ENCODE assay signal across 8 cellular contexts in the genomic region with DNA sequence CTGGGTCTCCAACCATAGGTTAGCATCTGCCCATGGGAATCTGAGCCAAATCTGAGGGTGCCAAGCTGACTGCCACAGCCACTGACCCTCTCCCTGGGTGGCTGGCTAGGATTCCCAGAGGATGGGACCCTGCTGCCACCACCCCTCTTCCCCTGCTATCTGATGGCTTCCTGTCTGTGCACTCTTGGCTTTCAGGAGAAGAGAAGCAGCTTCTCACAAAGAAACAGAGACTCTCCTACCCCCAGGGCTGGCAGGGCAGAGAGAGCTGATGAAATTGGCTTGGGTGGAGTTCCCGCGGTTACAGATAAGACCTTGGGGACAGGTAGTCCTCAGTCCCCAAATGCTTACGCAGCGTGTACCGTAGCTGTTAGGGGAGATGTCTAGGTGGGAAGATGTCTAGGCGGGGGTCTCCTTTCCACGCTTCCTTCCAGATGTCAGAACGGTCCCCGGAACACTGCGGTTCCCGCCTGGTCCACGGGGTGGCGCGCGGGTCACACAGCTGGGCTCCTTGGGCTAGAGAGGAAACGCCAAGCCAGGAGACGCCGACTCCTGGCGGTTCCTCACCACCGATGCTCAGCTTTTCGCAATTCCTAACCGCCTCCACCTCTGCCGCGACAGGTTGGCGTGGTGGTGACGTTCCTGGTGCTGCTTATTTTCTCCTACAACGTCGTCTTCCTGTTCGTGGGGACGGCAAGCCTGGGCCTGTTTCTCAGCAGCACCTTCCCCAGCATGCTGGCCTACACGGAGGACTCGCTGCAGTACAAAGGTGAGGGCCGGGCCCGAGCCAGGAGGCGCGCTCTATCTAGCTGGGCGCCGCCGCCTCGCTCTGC. TPM values are rescaled to one million over a fixed set of nuclear protein-coding genes. Genes with fewer than 3 reads are reported as not detected.
DNase-seq lines count a peak whose midpoint lies in the region; FAIRE-seq and TF ChIP-seq lines count a peak whose summit lies in the region.

No MANE protein-coding gene starts in this region.

- H3K4me1 ChIP-seq in CD8-positive, alpha-beta memory T cell (ENCODE audit: insufficient read depth, low read length) = peaks cover 37% of the 10 kb centered on the region
- H3K4me1 ChIP-seq in endocrine pancreas (ENCODE audit: control insufficient read depth, insufficient read depth, low read length) = no peaks in the 10 kb centered on the region

- POLR2A ChIA-PET in CD8-positive, alpha-beta memory T cell (lab: Charles Lee) = interaction anchor here (0.8 to 3.8 kb wide), 5 partner anchors 9 to 184 kb away, joined by 3 to 67 read pairs (median 3); partner anchors contain the start of genes ELK4 and RAB29

- H3K36me3 Mint-ChIP-seq in CD8-positive, alpha-beta memory T cell = peaks cover 0 to 5% (median 1%) of the 10 kb centered on the region in 3 donors

- H3K4me1 Mint-ChIP-seq in CD8-positive, alpha-beta memory T cell = peaks cover 17 to 30% (median 29%) of the 10 kb centered on the region in 3 donors

- H3K4me3 ChIP-seq in CD8-positive, alpha-beta memory T cell (ENCODE audit: low read length) = peak overlapping the region; percentile 68
- no peak overlapping the region for H3K4me3 ChIP-seq in endocrine pancreas (ENCODE audit: control insufficient read depth, insufficient read depth, low read length)

- peak overlapping the region; percentile 15 for H3K9ac ChIP-seq in endocrine pancreas (ENCODE audit: control insufficient read depth, insufficient read depth, low read length)

- peak; percentile 82 to 91 (median 85) for DNase-seq in CD8-positive, alpha-beta memory T cell
- DNase-seq in GM20000 (ENCODE audit: low spot score) = peak; percentile 80
- DNase-seq in HTR-8/SVneo (ENCODE audit: insufficient read length, low spot score) = peak; percentile 91
- peak; percentile 86 to 87 for DNase-seq in NOMO-1 (lab: John Stamatoyannopoulos, UW; ENCODE audit: unreplicated experiment in 2 of 2)
- DNase-seq in activated CD8-positive, alpha-beta memory T cell treated with anti-CD3 and anti-CD28 coated beads for 48 hours (ENCODE audit: low read depth in 2 of 3, low spot score in 2 of 3) = peak; percentile 75 to 95 (median 93)
- peak; percentile 96 for DNase-seq in mesenteric fat pad (ENCODE audit: low spot score)
- peak; percentile 89 for DNase-seq in stimulated activated CD8-positive, alpha-beta memory T cell treated with anti-CD3 and anti-CD28 coated beads, Interleukin-15, amount 100 ng/mL, for 24 hours (ENCODE audit: low read depth)

- no peaks in the 10 kb centered on the region for H3K36me3 ChIP-seq in CD8-positive, alpha-beta memory T cell (ENCODE audit: insufficient read depth, low read length)
- H3K36me3 ChIP-seq in endocrine pancreas (ENCODE audit: control insufficient read depth, insufficient read depth, low read length) = no peaks in the 10 kb centered on the region

- H3K4me3 Mint-ChIP-seq in CD8-positive, alpha-beta memory T cell = peak overlapping the region; percentile 86 to 94 (median 89)

- H3K27ac ChIP-seq in CD8-positive, alpha-beta memory T cell (ENCODE audit: low read depth, low read length) = peak overlapping the region; percentile 26

- CTCF ChIA-PET in CD8-positive, alpha-beta memory T cell (lab: Charles Lee) = interaction anchor here (0.7 to 9.7 kb wide), 49 partner anchors 8 to 385 kb away, joined by 3 to 349 read pairs (median 4); partner anchors contain the start of genes ELK4, PM20D1 and SLC45A3

- H3K27me3 Mint-ChIP-seq in CD8-positive, alpha-beta memory T cell = no peaks in the 10 kb centered on the region

- peak; percentile 94 for TF ChIP-seq CTCF in GM20000 (IDR thresholded peaks at IDR 0.05; ENCODE audit: extremely low read depth, missing control alignments)

- H3K27me3 ChIP-seq in CD8-positive, alpha-beta memory T cell (ENCODE audit: insufficient read depth, low read length, poor library complexity, severe bottlenecking) = no peaks in the 10 kb centered on the region
- no peaks in the 10 kb centered on the region for H3K27me3 ChIP-seq in endocrine pancreas (ENCODE audit: control insufficient read depth, insufficient read depth, low read length)

- no peak for FAIRE-seq in HTR-8/SVneo (lab: Jason Lieb, UNC)

- peak overlapping the region; percentile 33 to 93 (median 90) for H3K27ac Mint-ChIP-seq in CD8-positive, alpha-beta memory T cell

- no peaks in the 10 kb centered on the region for H3K9me3 Mint-ChIP-seq in CD8-positive, alpha-beta memory T cell

- no peaks in the 10 kb centered on the region for H3K9me3 ChIP-seq in CD8-positive, alpha-beta memory T cell (ENCODE audit: low read length)
- H3K9me3 ChIP-seq in endocrine pancreas (ENCODE audit: control insufficient read depth, low read length) = no peaks in the 10 kb centered on the region

RNA-seq across cellular contexts. Expression of gene ELK4, which starts 40.1 kb away (rescaled TPM):
- total RNA-seq in CD8-positive, alpha-beta memory T cell = 10 to 100 TPM; 83.3 to 88.7 TPM
- polyA plus RNA-seq in CD8-positive, alpha-beta memory T cell = 6.1 TPM
- total RNA-seq in mesenteric fat pad = 70.2 TPM
